ENCODE assay signal across 8 cellular contexts in the genomic region with DNA sequence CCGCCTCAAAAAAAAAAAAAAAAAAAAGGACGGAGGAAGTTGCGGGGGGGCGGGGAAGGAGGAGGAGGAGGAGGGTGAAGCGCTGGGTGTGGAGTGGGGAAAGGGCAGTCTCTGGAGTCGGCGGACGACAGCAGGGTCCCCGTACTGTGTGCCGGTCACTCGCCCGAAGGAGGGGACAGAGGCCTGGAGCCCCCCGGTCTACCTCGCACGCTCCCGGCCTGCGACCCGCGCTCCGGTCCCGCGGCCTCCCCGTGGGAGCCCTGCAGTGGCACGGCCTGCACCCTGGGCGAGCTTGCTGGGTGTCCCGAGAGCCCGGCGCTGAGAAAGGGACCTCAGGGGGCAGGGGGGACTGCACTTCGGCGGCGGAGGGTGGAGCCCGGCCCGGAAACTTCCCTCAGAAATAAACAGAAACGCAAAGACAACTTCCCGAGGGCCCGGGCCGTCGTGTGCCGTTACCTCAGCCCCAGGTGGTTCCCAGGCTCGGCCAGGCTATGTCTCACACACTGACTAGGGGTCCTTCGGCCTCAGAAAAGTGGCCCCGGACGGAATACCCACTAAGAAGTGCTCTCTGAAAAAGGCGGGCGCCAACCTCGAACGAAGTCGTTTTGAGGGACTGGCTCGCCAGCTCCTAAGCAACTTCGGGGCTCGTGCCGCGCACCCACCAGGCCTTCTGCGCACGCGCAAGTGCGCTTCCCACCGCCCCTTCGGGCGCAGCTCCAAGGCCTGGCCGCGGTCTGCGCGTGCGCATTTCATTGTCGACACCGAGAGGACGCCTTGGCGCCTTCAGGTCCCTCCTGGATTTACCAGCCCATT. TPM values are rescaled to one million over a fixed set of nuclear protein-coding genes. Genes with fewer than 3 reads are reported as not detected.
DNase-seq lines count a peak whose midpoint lies in the region; ATAC-seq and TF ChIP-seq lines count a peak whose summit lies in the region.

A gene with protein sequence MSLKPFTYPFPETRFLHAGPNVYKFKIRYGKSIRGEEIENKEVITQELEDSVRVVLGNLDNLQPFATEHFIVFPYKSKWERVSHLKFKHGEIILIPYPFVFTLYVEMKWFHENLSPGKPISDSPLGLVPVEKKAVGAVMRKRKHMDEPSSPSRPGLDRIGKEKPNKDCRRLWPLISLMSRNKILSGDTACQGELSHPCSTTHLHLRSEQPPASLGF (minus strand): TSS at position 688 of the 813 bp plus-strand sequence. CDS start 12,703 bp downstream, outside the sequence.

- TF ChIP-seq CTCF in GM12875 (IDR thresholded peaks at IDR 0.05; ENCODE audit: borderline replicate concordance, insufficient read depth, low read depth, low read length): no peak

- peak; percentile 19 for ATAC-seq in central memory CD8-positive, alpha-beta T cell (replicated peaks; ENCODE audit: extremely low read depth, poor library complexity, severe bottlenecking)
- ATAC-seq in left colon: peak; percentile 51
- no peak for ATAC-seq in GM18861 (IDR thresholded peaks at IDR 0.05; ENCODE audit: unreplicated experiment)
- no peak for ATAC-seq in GM19463 (IDR thresholded peaks at IDR 0.05; ENCODE audit: unreplicated experiment)

- intact Hi-C loops in left colon (cut with DNase I, micrococcal nuclease): no loop called here

- peak within 1 kb of the TSS; percentile 42 for H3K4me3 Mint-ChIP-seq in central memory CD8-positive, alpha-beta T cell

- no peaks in the 10 kb centered on the region for H3K4me1 Mint-ChIP-seq in central memory CD8-positive, alpha-beta T cell

- no peaks in the 10 kb centered on the region for H3K27me3 Mint-ChIP-seq in central memory CD8-positive, alpha-beta T cell

- H3K27ac Mint-ChIP-seq in central memory CD8-positive, alpha-beta T cell (ENCODE audit: low read depth): no peak within 1 kb of the TSS

- peak within 1 kb of the TSS; percentile 36 for H3K4me3 ChIP-seq in GM12875 (ENCODE audit: low read depth, low read length)

- H3K9me3 Mint-ChIP-seq in central memory CD8-positive, alpha-beta T cell: no peaks in the 10 kb centered on the region

- H3K36me3 Mint-ChIP-seq in central memory CD8-positive, alpha-beta T cell (ENCODE audit: insufficient read depth): peaks cover 3% of the 10 kb centered on the region

- DNase-seq in activated CD4-positive, alpha-beta T cell treated with anti-CD3 and anti-CD28 coated beads for 4 hours: peak; percentile 88 to 90
- DNase-seq in central memory CD8-positive, alpha-beta T cell (ENCODE audit: low spot score in 2 of 2): peak; percentile 52 to 64
- DNase-seq in left colon (peak; percentile 83 to 92), NCI-H526 (lab: John Stamatoyannopoulos, UW) (no peak)
- peak; percentile 86 to 92 for DNase-seq in stimulated activated CD4-positive, alpha-beta T cell treated with anti-CD3 and anti-CD28 coated beads, Interleukin-1b, Interleukin-23, amount 100 ng/mL, for 4 hours (ENCODE audit: low read depth in 2 of 2)

RNA-seq across cellular contexts. Expression of the gene that starts here (rescaled TPM):
- not detected for total RNA-seq in left colon

Comparison
In these comparisons a context has a peak if more than half of its experiments do, and no peak if none do; other contexts are left out.
1. Peak in DNase-seq and ATAC-seq in left colon; RNA of the gene not detected or under 1 TPM.
2. DNase-seq: peak in activated CD4-positive, alpha-beta T cell treated with anti-CD3 and anti-CD28 coated beads for 4 hours (2 of 2), central memory CD8-positive, alpha-beta T cell (2 of 2) and stimulated activated CD4-positive, alpha-beta T cell treated with anti-CD3 and anti-CD28 coated beads, Interleukin-1b, Interleukin-23, amount 100 ng/mL, for 4 hours (2 of 2); none in NCI-H526 (0 of 2).